In the genomic region with DNA sequence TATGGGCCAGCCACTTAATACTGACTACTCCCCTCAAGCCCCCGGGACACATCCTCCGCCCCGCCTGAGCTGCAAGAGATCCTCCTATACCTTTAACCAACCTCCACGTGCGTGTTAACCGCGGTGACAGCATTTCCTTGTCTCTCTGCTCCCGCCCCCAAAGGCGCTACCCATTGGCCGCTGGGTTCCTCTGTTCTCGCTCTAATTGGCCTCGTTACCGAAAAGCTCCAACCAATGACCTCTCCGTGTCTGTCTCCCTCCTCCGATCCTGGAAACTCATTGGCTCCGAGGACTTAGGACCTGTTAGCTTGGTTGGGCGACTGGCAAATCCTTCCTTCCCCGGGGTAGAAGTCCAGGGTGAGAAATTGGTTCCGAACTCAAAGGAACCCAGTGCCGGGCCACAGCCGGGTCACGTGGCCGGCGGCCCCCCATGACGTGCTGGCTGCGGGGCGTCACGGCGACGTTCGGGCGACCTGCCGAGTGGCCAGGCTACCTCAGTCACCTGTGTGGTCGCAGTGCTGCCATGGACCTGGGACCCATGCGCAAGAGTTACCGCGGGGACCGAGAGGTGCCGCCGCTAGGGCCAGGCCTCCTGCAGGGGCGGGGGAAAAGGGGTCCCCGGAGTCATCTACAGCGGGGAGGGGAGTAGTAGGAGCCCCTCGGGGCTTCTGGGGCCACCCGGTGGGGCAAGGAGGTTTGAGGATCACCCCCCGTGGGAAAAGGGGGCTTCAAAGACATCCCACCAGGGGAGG, we compare ENCODE assay signal across 8 cellular contexts. TPM values are rescaled to one million over a fixed set of nuclear protein-coding genes. Genes with fewer than 3 reads are reported as not detected.
DNase-seq lines count a peak whose midpoint lies in the region; ATAC-seq, FAIRE-seq and TF ChIP-seq lines count a peak whose summit lies in the region.

A gene (plus strand): TSS at position 326 of the 752 bp plus-strand sequence. CDS start 105 bp downstream, at position 431.

- no peak within 1 kb of the TSS for H3K18ac ChIP-seq in mesendoderm (ENCODE audit: low read length)

- WGBS in endodermal cell (ENCODE audit: insufficient coverage in 1 of 2, insufficient read length in 1 of 2), 2 experiments: 4 to 7% methylated on average over 27 to 46 of the region's 46 CpGs
- WGBS in mesendoderm (ENCODE audit: extremely low coverage, insufficient coverage, low lambda C conversion rate): no CpG with 5 or more reads among the region's 46 CpGs

- no peaks in the 10 kb centered on the region for H3K79me1 ChIP-seq in mesendoderm (ENCODE audit: low read length)

- H3K4me1 ChIP-seq in endodermal cell (ENCODE audit: control insufficient read depth, insufficient read depth, low read length) (no peaks in the 10 kb centered on the region), mesendoderm (ENCODE audit: control insufficient read depth, low read depth, low read length) (no peaks in the 10 kb centered on the region)

- peaks cover 59% of the 10 kb centered on the region for H3K4me1 Mint-ChIP-seq in activated CD8-positive, alpha-beta memory T cell treated with anti-CD3 and anti-CD28 coated beads, Interleukin-2, amount 10 ng/mL, durations not matched to agents 7 days and 5 days
- no peaks in the 10 kb centered on the region for H3K4me1 Mint-ChIP-seq in endodermal cell

- H4K5ac ChIP-seq in mesendoderm (ENCODE audit: low read length): peak within 1 kb of the TSS; percentile 81

- peak within 1 kb of the TSS; percentile 88 for H3K4me3 Mint-ChIP-seq in activated CD8-positive, alpha-beta memory T cell treated with anti-CD3 and anti-CD28 coated beads, Interleukin-2, amount 10 ng/mL, durations not matched to agents 7 days and 5 days
- peak within 1 kb of the TSS; percentile 57 for H3K4me3 Mint-ChIP-seq in endodermal cell

- H3K27ac Mint-ChIP-seq in activated CD8-positive, alpha-beta memory T cell treated with anti-CD3 and anti-CD28 coated beads, Interleukin-2, amount 10 ng/mL, durations not matched to agents 7 days and 5 days: peak within 1 kb of the TSS; percentile 92
- H3K27ac Mint-ChIP-seq in endodermal cell: no peak within 1 kb of the TSS

- no peak within 1 kb of the TSS for H2BK120ac ChIP-seq in mesendoderm (ENCODE audit: low read depth, low read length)

- no peak within 1 kb of the TSS for H3K27ac ChIP-seq in endodermal cell (ENCODE audit: low read depth, low read length)
- no peak within 1 kb of the TSS for H3K27ac ChIP-seq in mesendoderm (ENCODE audit: low read depth, low read length)

- H3K79me2 ChIP-seq in mesendoderm (ENCODE audit: control insufficient read depth, insufficient read depth, low read length): no peaks in the 10 kb centered on the region

- H3K27me3 ChIP-seq in endodermal cell (ENCODE audit: control insufficient read depth, insufficient read depth, low read length, poor library complexity, severe bottlenecking) (peaks cover 3% of the 10 kb centered on the region), mesendoderm (ENCODE audit: insufficient read depth, low read length, poor library complexity) (no peaks in the 10 kb centered on the region)

- no peaks in the 10 kb centered on the region for H3K9me3 Mint-ChIP-seq in activated CD8-positive, alpha-beta memory T cell treated with anti-CD3 and anti-CD28 coated beads, Interleukin-2, amount 10 ng/mL, durations not matched to agents 7 days and 5 days (ENCODE audit: low read depth)
- peaks cover 5% of the 10 kb centered on the region for H3K9me3 Mint-ChIP-seq in endodermal cell

- TF ChIP-seq CTCF in endodermal cell (conservative IDR thresholded peaks at IDR 0.05): peak; percentile 30

- peaks cover 21% of the 10 kb centered on the region for H3K36me3 Mint-ChIP-seq in activated CD8-positive, alpha-beta memory T cell treated with anti-CD3 and anti-CD28 coated beads, Interleukin-2, amount 10 ng/mL, durations not matched to agents 7 days and 5 days
- H3K36me3 Mint-ChIP-seq in endodermal cell (ENCODE audit: low read depth): peaks cover 1% of the 10 kb centered on the region

- no peaks in the 10 kb centered on the region for H3K27me3 Mint-ChIP-seq in activated CD8-positive, alpha-beta memory T cell treated with anti-CD3 and anti-CD28 coated beads, Interleukin-2, amount 10 ng/mL, durations not matched to agents 7 days and 5 days
- peaks cover 19% of the 10 kb centered on the region for H3K27me3 Mint-ChIP-seq in endodermal cell (ENCODE audit: insufficient read depth)

- no peak within 1 kb of the TSS for H2AK5ac ChIP-seq in mesendoderm (ENCODE audit: low read length)

- peak within 1 kb of the TSS; percentile 4 for H3K4me2 ChIP-seq in mesendoderm (ENCODE audit: low read length)

- H3K9me3 ChIP-seq in endodermal cell (ENCODE audit: control insufficient read depth, low read length): no peaks in the 10 kb centered on the region

- H3K56ac ChIP-seq in mesendoderm (ENCODE audit: low read length): peak within 1 kb of the TSS; percentile 83

- peak within 1 kb of the TSS; percentile 94 for H3K4me3 ChIP-seq in endodermal cell (ENCODE audit: low read length)
- peak within 1 kb of the TSS; percentile 40 for H3K4me3 ChIP-seq in mesendoderm (ENCODE audit: low read length)

- peak; percentile 98 for FAIRE-seq in HTR-8/SVneo (lab: Jason Lieb, UNC)

- H2BK5ac ChIP-seq in mesendoderm (ENCODE audit: low read length): no peak within 1 kb of the TSS

- peak; percentile 76 for ATAC-seq in GM21367 (IDR thresholded peaks at IDR 0.05; ENCODE audit: unreplicated experiment)
- ATAC-seq in activated CD8-positive, alpha-beta memory T cell treated with anti-CD3 and anti-CD28 coated beads, Interleukin-2, amount 10 ng/mL, durations not matched to agents 7 days and 5 days: peak; percentile 99

- DNase-seq in COR-L47 (lab: John Stamatoyannopoulos, UW) (peak; percentile 98), HTR-8/SVneo (ENCODE audit: insufficient read length, low spot score) (peak; percentile 99), NOMO-1 treated with dmso at 0.1 percent for 144 hours (lab: John Stamatoyannopoulos, UW; ENCODE audit: unreplicated experiment) (peak; percentile 98), endodermal cell (peak; percentile 96), mesendoderm (peak; percentile 97)
- DNase-seq in activated CD8-positive, alpha-beta memory T cell treated with anti-CD3 and anti-CD28 coated beads, Interleukin-2, amount 10 ng/mL, durations not matched to agents 7 days and 5 days: peak; percentile 99
- peak; percentile 87 for DNase-seq in stimulated activated CD8-positive, alpha-beta memory T cell treated with anti-CD3 and anti-CD28 coated beads, Interleukin-15, amount 100 ng/mL, for 1 hour (ENCODE audit: low read depth)

- no peak within 1 kb of the TSS for H4K8ac ChIP-seq in mesendoderm (ENCODE audit: low read depth, low read length)

- CTCF ChIA-PET in activated CD8-positive, alpha-beta memory T cell treated with anti-CD3 and anti-CD28 coated beads, Interleukin-2, amount 10 ng/mL, durations not matched to agents 7 days and 5 days (lab: Charles Lee): interaction anchor here (0.8 to 18.6 kb wide), 15 partner anchors 8 to 111 kb away, joined by 3 to 383 read pairs (median 5); a partner anchor contains a TSS

- H3K4ac ChIP-seq in mesendoderm (ENCODE audit: low read depth, low read length): no peak within 1 kb of the TSS

- H3K23ac ChIP-seq in mesendoderm (ENCODE audit: low read length): no peak within 1 kb of the TSS

- peak within 1 kb of the TSS; percentile 49 for H3K9ac ChIP-seq in endodermal cell (ENCODE audit: extremely low read depth, low read length, poor library complexity, severe bottlenecking)
- H3K9ac ChIP-seq in mesendoderm (ENCODE audit: low read length): peak within 1 kb of the TSS; percentile 55

- H2BK15ac ChIP-seq in mesendoderm (replicated peaks; ENCODE audit: low read depth): no peak within 1 kb of the TSS

- H3K36me3 ChIP-seq in endodermal cell (ENCODE audit: control insufficient read depth, insufficient read depth, low read length) (peaks cover 8% of the 10 kb centered on the region), mesendoderm (ENCODE audit: control insufficient read depth, insufficient read depth, low read length) (no peaks in the 10 kb centered on the region)

RNA-seq across cellular contexts. Expression of the gene that starts here (rescaled TPM):
- total RNA-seq in activated CD8-positive, alpha-beta memory T cell treated with anti-CD3 and anti-CD28 coated beads, Interleukin-2, amount 10 ng/mL, durations not matched to agents 7 days and 5 days: 10 to 100 TPM; 28.0 to 30.4 TPM
- 10 to 100 TPM in 1 of 2 donors, 1 to 10 TPM in 1; 8.5 to 10.4 TPM for total RNA-seq in endodermal cell
- polyA plus RNA-seq in endodermal cell (2013, experiment 1 of 2): 7.9 TPM
- polyA plus RNA-seq in endodermal cell (2013, experiment 2 of 2): 7.4 TPM
- polyA plus RNA-seq in mesendoderm (2013, experiment 1 of 2): 2.6 TPM
- polyA plus RNA-seq in mesendoderm (2013, experiment 2 of 2): 2.9 TPM
